32 cellular contexts compared by ENCODE assay signal in genomic region chr11:30479899-30480298, GRCh38.
DNase-seq lines count a peak whose midpoint lies in the region; ATAC-seq and TF ChIP-seq lines count a peak whose summit lies in the region.
"Had no signal": no experiment of that assay in that cellular context is flagged by ENCODE, and none has a peak within 500 bp of the region (broad histone marks: within the 10 kb centered on the region; RNA-seq: fewer than 3 reads in every experiment).

No MANE protein-coding gene starts in this region.

- intact Hi-C loops in tibial artery (cut with DNase I; ENCODE audit: low total_unique reads): no loop called here

- H3K27me3 ChIP-seq in cardiac muscle cell: no peaks in the 10 kb centered on the region
- H3K27me3 ChIP-seq in tibial artery: no peaks in the 10 kb centered on the region
- H3K27me3 ChIP-seq: BLaER1, esophagus muscularis mucosa, foreskin keratinocyte had no signal

- 31 to 47% methylated on average over 2 to 4 of the region's 4 CpGs for WGBS in mesodermal cell (ENCODE audit: insufficient coverage in 2 of 2), 2 experiments

- DNase-seq in SK-N-DZ (ENCODE audit: low spot score) (peak; percentile 65), cardiac muscle cell (ENCODE audit: low read depth in 1 of 2, low spot score in 1 of 2) (peak in 1 of 2 donors; percentile 25), tibial artery (no peak), NCI-H1105 (lab: John Stamatoyannopoulos, UW) (no peak)
- DNase-seq in activated naive CD4-positive, alpha-beta T cell treated with Interleukin-2 at 50 U/mL for 16 hours: no peak
- DNase-seq: activated CD4-positive, alpha-beta T cell treated with anti-CD3 and anti-CD28 coated beads, Interleukin-2, amount 10 ng/mL, durations not matched to agents 24 days and 14 days; activated naive CD4-positive, alpha-beta T cell; activated T-cell treated with anti-CD3 and anti-CD28 coated beads, Interleukin-2, amount 50 U/mL, for 48 hours; COR-L47; DMS53; effector memory CD8-positive, alpha-beta T cell; foreskin keratinocyte; GDM1; H7; immature natural killer cell; Karpas-422; naive B cell; NCI-H510A treated with DMSO at 0.1 percent for 48 hours; occipital lobe; PC-3; SHP77; stimulated activated CD4-positive, alpha-beta T cell treated with anti-CD3 and anti-CD28 coated beads, Interleukin-12 subunit alpha, Interleukin-12 subunit beta, amount 100 ng/mL, for 4 hours; stimulated activated CD4-positive, alpha-beta T cell treated with anti-CD3 and anti-CD28 coated beads, Interleukin-4, amount 100 ng/mL, for 24 hours; substantia nigra; SW 1271; T-helper 9 cell had no signal

- H3K36me3 ChIP-seq in cardiac muscle cell (no peaks in the 10 kb centered on the region), mesodermal cell (ENCODE audit: control insufficient read depth, insufficient read depth, low read length) (no peaks in the 10 kb centered on the region), tibial artery (no peaks in the 10 kb centered on the region)
- H3K36me3 ChIP-seq: BLaER1, esophagus muscularis mucosa had no signal

- H3K27ac ChIP-seq in cardiac muscle cell (peak overlapping the region; percentile 89), mesodermal cell (ENCODE audit: low read depth, low read length, severe bottlenecking) (peak overlapping the region; percentile 10), tibial artery (peak overlapping the region; percentile 65 to 75)
- H3K27ac ChIP-seq: BLaER1, foreskin keratinocyte had no signal

- ATAC-seq in HG03442 (IDR thresholded peaks at IDR 0.05; ENCODE audit: unreplicated experiment): no peak
- ATAC-seq in GM21423 (IDR thresholded peaks at IDR 0.05; ENCODE audit: unreplicated experiment): no peak
- ATAC-seq: effector memory CD8-positive, alpha-beta T cell; foreskin keratinocyte; PC-3; stimulated activated effector memory CD8-positive, alpha-beta T cell treated with anti-CD3 and anti-CD28 coated beads, Interleukin-12 subunit alpha, Interleukin-12 subunit beta, amount 100 ng/mL, for 72 hours had no signal

- peak overlapping the region; percentile 1 for H3K4me3 ChIP-seq in cardiac muscle cell
- no peak overlapping the region for H3K4me3 ChIP-seq in mesodermal cell (ENCODE audit: extremely low read depth, insufficient read depth, low read length, poor library complexity, severe bottlenecking)
- H3K4me3 ChIP-seq in tibial artery: no peak overlapping the region
- H3K4me3 ChIP-seq: BLaER1, esophagus muscularis mucosa had no signal

- H3K9me3 ChIP-seq in cardiac muscle cell (ENCODE audit: low read depth) (no peaks in the 10 kb centered on the region), mesodermal cell (ENCODE audit: control insufficient read depth, low read length) (no peaks in the 10 kb centered on the region), tibial artery (no peaks in the 10 kb centered on the region)
- H3K9me3 ChIP-seq: BLaER1, esophagus muscularis mucosa had no signal

- H3K4me1 ChIP-seq in cardiac muscle cell (ENCODE audit: low read depth) (peaks cover 42% of the 10 kb centered on the region), mesodermal cell (ENCODE audit: control insufficient read depth, insufficient read depth, low read length, poor library complexity, severe bottlenecking) (peaks cover 36% of the 10 kb centered on the region), tibial artery (peaks cover 0 to 59% (median 28%) of the 10 kb centered on the region in 4 donors)
- H3K4me1 ChIP-seq: BLaER1, foreskin keratinocyte had no signal

- TF ChIP-seq CTCF in cardiac muscle cell (IDR thresholded peaks at IDR 0.05; ENCODE audit: low read depth, low read length) (no peak), tibial artery (IDR thresholded peaks at IDR 0.05) (no peak)

Comparison
In these comparisons a context has a peak if more than half of its experiments do, and no peak if none do; other contexts are left out.
1. H3K27ac ChIP-seq: peak in every context shown above with its lines; median percentile 89 in cardiac muscle cell; 70 in tibial artery; 10 in mesodermal cell.